In the genomic region with DNA sequence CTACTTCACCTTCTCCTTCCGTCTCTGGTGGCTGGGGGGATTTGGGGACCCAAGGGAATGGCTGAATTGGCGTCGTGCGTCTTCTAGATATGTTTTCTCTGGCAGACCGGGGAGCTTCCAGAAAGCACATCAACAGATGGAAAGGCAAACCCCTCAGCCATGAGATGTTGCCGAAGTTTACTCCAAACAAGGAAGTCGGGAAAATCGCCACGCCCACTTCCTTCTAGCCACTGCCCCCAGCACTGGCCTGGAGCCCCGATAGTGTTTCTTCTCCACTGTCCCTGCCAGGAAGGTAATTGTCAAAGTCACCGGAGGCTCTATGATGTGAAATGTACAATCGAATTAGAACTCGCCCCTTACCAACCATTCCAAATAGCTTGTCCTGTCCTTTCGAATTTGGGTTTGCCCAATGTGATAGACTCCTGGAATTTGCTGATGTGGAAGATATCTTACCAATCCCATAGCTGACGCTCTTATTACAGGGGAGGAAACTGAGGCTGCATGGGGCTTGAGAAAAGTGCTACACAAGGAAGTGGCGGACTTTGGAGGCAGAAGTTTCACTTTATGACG, we compare ENCODE assay signal across 8 cellular contexts.
DNase-seq lines count a peak whose midpoint lies in the region; ATAC-seq and TF ChIP-seq lines count a peak whose summit lies in the region.

No MANE protein-coding gene starts in this region.

- DNase-seq in NCI-H748 (lab: John Stamatoyannopoulos, UW; ENCODE audit: unreplicated experiment) (peak; percentile 45), NCI-H748 treated with DMSO at 0.1 percent for 48 hours (lab: John Stamatoyannopoulos, UW) (no peak), chondrocyte (ENCODE audit: low spot score) (no peak), lower leg skin (ENCODE audit: low spot score in 2 of 2) (no peak), tibial artery (no peak)

- H3K27ac Mint-ChIP-seq in chondrocyte (ENCODE audit: unreplicated experiment): no peak overlapping the region

- H3K4me3 ChIP-seq in lower leg skin (ENCODE audit: low read depth, poor library complexity, severe bottlenecking): peak overlapping the region; percentile 16
- peak overlapping the region; percentile 42 to 51 for H3K4me3 ChIP-seq in tibial artery

- H3K27me3 ChIP-seq in tibial artery: peaks cover 0 to 38% of the 10 kb centered on the region in 2 donors

- H3K4me1 ChIP-seq in tibial artery: peaks cover 0 to 17% (median 13%) of the 10 kb centered on the region in 4 donors

- H3K36me3 Mint-ChIP-seq in chondrocyte (ENCODE audit: low read depth): peaks cover 2% of the 10 kb centered on the region

- H3K36me3 ChIP-seq in tibial artery: no peaks in the 10 kb centered on the region

- TF ChIP-seq CTCF in chondrocyte (IDR thresholded peaks at IDR 0.05) (no peak), lower leg skin (IDR thresholded peaks at IDR 0.05) (no peak), tibial artery (IDR thresholded peaks at IDR 0.05) (no peak)

- intact Hi-C loops in lower leg skin (cut with DNase I; ENCODE audit: low total_unique reads): no loop called here
- intact Hi-C loops in tibial artery (cut with DNase I; ENCODE audit: low total_unique reads): no loop called here

- H3K4me3 Mint-ChIP-seq in chondrocyte (ENCODE audit: unreplicated experiment): peak overlapping the region; percentile 73

- no peak overlapping the region for H3K27ac ChIP-seq in tibial artery

- no peaks in the 10 kb centered on the region for H3K9me3 ChIP-seq in tibial artery

- no peak for TF ChIP-seq POLR2A in lower leg skin (IDR thresholded peaks at IDR 0.05)

- no peak for ATAC-seq in HG03460 (IDR thresholded peaks at IDR 0.05; ENCODE audit: unreplicated experiment)
- ATAC-seq in HG03280 (IDR thresholded peaks at IDR 0.05; ENCODE audit: unreplicated experiment): no peak
- ATAC-seq in HG03469 (IDR thresholded peaks at IDR 0.05; ENCODE audit: unreplicated experiment): no peak

- peaks cover 12% of the 10 kb centered on the region for H3K4me1 Mint-ChIP-seq in chondrocyte (ENCODE audit: low read depth)

- WGBS in lower leg skin, 2 donors: 22 to 27% methylated on average over 17 of the region's 17 CpGs

- peaks cover 64% of the 10 kb centered on the region for H3K27me3 Mint-ChIP-seq in chondrocyte (ENCODE audit: low read depth)

- no peaks in the 10 kb centered on the region for H3K9me3 Mint-ChIP-seq in chondrocyte (ENCODE audit: low read depth)
